Comparison of ENCODE assay signal across 1 cellular context in genomic region chr12:96710127-96710745, GRCh38.
TF ChIP-seq lines count a peak whose summit lies in the region.

No MANE protein-coding gene starts in this region.

TF ChIP-seq in SK-N-SH, 30 proteins besides CTCF, POLR2A, EP300 and RAD21 (continued from another document):
- TF ChIP-seq YY1 (IDR thresholded peaks at IDR 0.05; ENCODE audit: low read depth): no peak
- TF ChIP-seq NFIC (IDR thresholded peaks at IDR 0.05; ENCODE audit: borderline replicate concordance): no peak
- TF ChIP-seq, protein P1, sequence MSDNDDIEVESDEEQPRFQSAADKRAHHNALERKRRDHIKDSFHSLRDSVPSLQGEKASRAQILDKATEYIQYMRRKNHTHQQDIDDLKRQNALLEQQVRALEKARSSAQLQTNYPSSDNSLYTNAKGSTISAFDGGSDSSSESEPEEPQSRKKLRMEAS (IDR thresholded peaks at IDR 0.05; ENCODE audit: low read depth): no peak
- TF ChIP-seq SIN3A (IDR thresholded peaks at IDR 0.05; ENCODE audit: borderline replicate concordance, low read depth, low read length): no peak
- TF ChIP-seq TEAD4 (IDR thresholded peaks at IDR 0.05; ENCODE audit: borderline replicate concordance, insufficient read depth): no peak
- no peak for TF ChIP-seq MEF2A (IDR thresholded peaks at IDR 0.05; ENCODE audit: borderline replicate concordance, low read depth)
- no peak for TF ChIP-seq SMC3 (IDR thresholded peaks at IDR 0.05; ENCODE audit: low read depth, low read length)
- no peak for TF ChIP-seq GABPA (IDR thresholded peaks at IDR 0.05; ENCODE audit: low read depth)
- no peak for TF ChIP-seq FOSL2 (IDR thresholded peaks at IDR 0.05; ENCODE audit: borderline replicate concordance, low read depth)
- TF ChIP-seq USF2 (IDR thresholded peaks at IDR 0.05; ENCODE audit: borderline replicate concordance, low read depth, low read length): no peak
- TF ChIP-seq, protein P2, sequence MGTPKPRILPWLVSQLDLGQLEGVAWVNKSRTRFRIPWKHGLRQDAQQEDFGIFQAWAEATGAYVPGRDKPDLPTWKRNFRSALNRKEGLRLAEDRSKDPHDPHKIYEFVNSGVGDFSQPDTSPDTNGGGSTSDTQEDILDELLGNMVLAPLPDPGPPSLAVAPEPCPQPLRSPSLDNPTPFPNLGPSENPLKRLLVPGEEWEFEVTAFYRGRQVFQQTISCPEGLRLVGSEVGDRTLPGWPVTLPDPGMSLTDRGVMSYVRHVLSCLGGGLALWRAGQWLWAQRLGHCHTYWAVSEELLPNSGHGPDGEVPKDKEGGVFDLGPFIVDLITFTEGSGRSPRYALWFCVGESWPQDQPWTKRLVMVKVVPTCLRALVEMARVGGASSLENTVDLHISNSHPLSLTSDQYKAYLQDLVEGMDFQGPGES (IDR thresholded peaks at IDR 0.05; ENCODE audit: low read depth, low read length): no peak
- no peak for TF ChIP-seq POLR2AphosphoS5 (IDR thresholded peaks at IDR 0.05; ENCODE audit: low read depth, low read length)
- TF ChIP-seq ZBTB33 (IDR thresholded peaks at IDR 0.05; ENCODE audit: borderline replicate concordance, low read depth): no peak
- TF ChIP-seq PBX3 (IDR thresholded peaks at IDR 0.05): no peak
- no peak for TF ChIP-seq TAF1 (IDR thresholded peaks at IDR 0.05; ENCODE audit: borderline replicate concordance, low read depth, low read length)
